ENCODE assay signal across 8 cellular contexts in the genomic region with DNA sequence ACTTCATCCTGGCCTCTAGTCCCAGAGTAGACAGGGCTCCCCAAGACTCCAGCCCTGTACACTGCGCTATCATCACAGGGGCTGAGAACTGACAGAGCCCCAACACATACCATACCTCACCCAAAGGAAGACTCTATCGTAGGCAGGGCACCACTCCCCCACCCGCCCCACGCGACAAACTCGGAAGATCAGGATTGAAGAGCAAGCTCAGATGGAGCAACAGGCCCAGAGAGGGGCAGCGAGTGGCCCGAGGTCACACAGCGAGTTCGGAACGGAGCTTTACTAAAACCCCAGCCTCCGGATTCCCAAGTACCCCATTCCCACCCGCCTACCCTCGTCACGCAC. TPM values are rescaled to one million over a fixed set of nuclear protein-coding genes. Genes with fewer than 3 reads are reported as not detected.
A peak's percentile ranks its signal among the peaks of the same experiment; 100 is the strongest.
DNase-seq lines count a peak whose midpoint lies in the region; ATAC-seq and TF ChIP-seq lines count a peak whose summit lies in the region.

No MANE protein-coding gene starts in this region.

- H3K27ac Mint-ChIP-seq in activated T-cell treated with anti-CD3 and anti-CD28 coated beads, Interleukin-2, amount 50 U/mL, for 24 hours = peak overlapping the region; percentile 91

- peaks cover 5% of the 10 kb centered on the region for H3K79me1 ChIP-seq in trophoblast cell (ENCODE audit: low read length)

- no peaks in the 10 kb centered on the region for H3K27me3 Mint-ChIP-seq in activated T-cell treated with anti-CD3 and anti-CD28 coated beads, Interleukin-2, amount 50 U/mL, for 24 hours

- peak overlapping the region; percentile 65 for H3K14ac ChIP-seq in trophoblast cell (ENCODE audit: low read length)

- no peak overlapping the region for H2BK120ac ChIP-seq in trophoblast cell (ENCODE audit: insufficient read depth, low read length, poor library complexity)

- peak overlapping the region; percentile 42 for H3K18ac ChIP-seq in trophoblast cell (ENCODE audit: low read length)

- no peak overlapping the region for H3K23ac ChIP-seq in trophoblast cell (ENCODE audit: low read length)

- H4K8ac ChIP-seq in trophoblast cell (ENCODE audit: low read depth, low read length) = peak overlapping the region; percentile 64

- H2BK12ac ChIP-seq in trophoblast cell (ENCODE audit: low read length) = no peak overlapping the region

- H3K4ac ChIP-seq in trophoblast cell (ENCODE audit: low read depth, low read length) = peak overlapping the region; percentile 65

- TF ChIP-seq CTCF in WI38 (IDR thresholded peaks at IDR 0.05; ENCODE audit: low read depth, low read length) = no peak
- TF ChIP-seq CTCF in fibroblast of mammary gland (conservative IDR thresholded peaks at IDR 0.05; ENCODE audit: control insufficient read depth, insufficient read depth, low read depth, low read length) = no peak

- H3K4me1 Mint-ChIP-seq in activated T-cell treated with anti-CD3 and anti-CD28 coated beads, Interleukin-2, amount 50 U/mL, for 24 hours (ENCODE audit: low read depth) = peaks cover 50% of the 10 kb centered on the region

- H3K36me3 ChIP-seq in trophoblast cell (ENCODE audit: control insufficient read depth in 1 of 2, insufficient read depth in 2 of 2, low read length in 2 of 2) = no peaks in the 10 kb centered on the region

- H3K9me3 ChIP-seq in trophoblast cell (ENCODE audit: insufficient read depth, low read depth, low read length) = no peaks in the 10 kb centered on the region

- peak overlapping the region; percentile 89 for H3K4me3 Mint-ChIP-seq in activated T-cell treated with anti-CD3 and anti-CD28 coated beads, Interleukin-2, amount 50 U/mL, for 24 hours

- no peak overlapping the region for H4K12ac ChIP-seq in trophoblast cell (ENCODE audit: low read depth, low read length)

- WGBS in trophoblast cell (ENCODE audit: extremely low coverage, insufficient coverage, insufficient read length) = no CpG with 5 or more reads among the region's 15 CpGs

- peak overlapping the region; percentile 14 for H2BK5ac ChIP-seq in trophoblast cell (ENCODE audit: low read depth, low read length, poor library complexity)

- H3K4me1 ChIP-seq in trophoblast cell (ENCODE audit: control insufficient read depth in 1 of 2, insufficient read depth in 2 of 2, low read length in 2 of 2) = peaks cover 7 to 10% of the 10 kb centered on the region in 2 experiments

- H4K91ac ChIP-seq in trophoblast cell (ENCODE audit: low read depth, low read length) = peak overlapping the region; percentile 77

- H3K79me2 ChIP-seq in trophoblast cell (ENCODE audit: control insufficient read depth, insufficient read depth, low read length, poor library complexity) = peaks cover 5% of the 10 kb centered on the region

- ATAC-seq in GM18909 (IDR thresholded peaks at IDR 0.05; ENCODE audit: poor library complexity, unreplicated experiment) = no peak
- no peak for ATAC-seq in HG03139 (IDR thresholded peaks at IDR 0.05; ENCODE audit: unreplicated experiment)

- peaks cover 23% of the 10 kb centered on the region for H3K36me3 Mint-ChIP-seq in activated T-cell treated with anti-CD3 and anti-CD28 coated beads, Interleukin-2, amount 50 U/mL, for 24 hours (ENCODE audit: low read depth)

- H3K9me3 Mint-ChIP-seq in activated T-cell treated with anti-CD3 and anti-CD28 coated beads, Interleukin-2, amount 50 U/mL, for 24 hours = no peaks in the 10 kb centered on the region

- H3K27me3 ChIP-seq in trophoblast cell (ENCODE audit: insufficient read depth, low read length) = no peaks in the 10 kb centered on the region

- H3K4me3 ChIP-seq in WI38 (ENCODE audit: low read depth, low read length) (peak overlapping the region; percentile 78), fibroblast of mammary gland (ENCODE audit: control insufficient read depth, low read depth, low read length) (peak overlapping the region; percentile 66), trophoblast cell (ENCODE audit: low read depth, low read length) (peak overlapping the region; percentile 90)

- H3K9ac ChIP-seq in trophoblast cell (ENCODE audit: low read length) = peak overlapping the region; percentile 61

- DNase-seq in activated T-cell treated with anti-CD3 and anti-CD28 coated beads, Interleukin-2, amount 50 U/mL, for 24 hours = no peak
- no peak for DNase-seq in activated T-cell treated with anti-CD3 and anti-CD28 coated beads, Interleukin-2, amount 50 U/mL, for 48 hours
- DNase-seq in fibroblast of mammary gland (ENCODE audit: low read depth) = no peak
- DNase-seq in trophoblast cell = peak in 1 of 2 donors; percentile 38
- no peak for DNase-seq in amygdala (lab: John Stamatoyannopoulos, UW)

- H2AK5ac ChIP-seq in trophoblast cell (ENCODE audit: low read length) = no peak overlapping the region

- no peak overlapping the region for H3K27ac ChIP-seq in trophoblast cell (ENCODE audit: low read depth, low read length)

- H2AFZ ChIP-seq in trophoblast cell (ENCODE audit: insufficient read depth, low read length, poor library complexity) = peak overlapping the region; percentile 82

- peak overlapping the region; percentile 67 for H3K4me2 ChIP-seq in trophoblast cell (ENCODE audit: low read length)

RNA-seq across cellular contexts. Expression of gene INPP5B, which starts 15.7 kb away (rescaled TPM):
- polyA plus RNA-seq in trophoblast cell (2013) = 9.0 TPM in 2 replicates

RNA-seq across cellular contexts. Expression of gene SF3A3, which starts 58.7 kb away (rescaled TPM):
- 33.9 and 37.1 TPM in 2 replicates for polyA plus RNA-seq in trophoblast cell (2013)
